11 cellular contexts compared by ENCODE assay signal in genomic region chr4:101009471-101009870, GRCh38.
A peak's percentile ranks its signal among the peaks of the same experiment; 100 is the strongest.
DNase-seq lines count a peak whose midpoint lies in the region; ATAC-seq and TF ChIP-seq lines count a peak whose summit lies in the region.
"Had no signal": no experiment of that assay in that cellular context is flagged by ENCODE, and none has a peak within 500 bp of the region (broad histone marks: within the 10 kb centered on the region; RNA-seq: fewer than 3 reads in every experiment).

No MANE protein-coding gene starts in this region.

- TF ChIP-seq POLR2A in thyroid gland (IDR thresholded peaks at IDR 0.05): no peak

- no peaks in the 10 kb centered on the region for H3K27me3 ChIP-seq in thyroid gland

- no peak overlapping the region for H3K27ac ChIP-seq in thyroid gland

- peak overlapping the region; percentile 12 for H3K4me3 Mint-ChIP-seq in activated naive CD8-positive, alpha-beta T cell treated with anti-CD3 and anti-CD28 coated beads, Interleukin-2, amount 10 ng/mL, durations not matched to agents 7 days and 5 days
- H3K4me3 Mint-ChIP-seq in activated naive CD8-positive, alpha-beta T cell treated with anti-CD3 and anti-CD28 coated beads for 36 hours: no peak overlapping the region
- H3K4me3 Mint-ChIP-seq in HFFc6 (peak overlapping the region; percentile 27; the same call in 1 of the 2 replicates), glutamatergic neuron (ENCODE audit: unreplicated experiment) (no peak overlapping the region)
- H3K4me3 Mint-ChIP-seq: T-cell had no signal

- intact Hi-C loops in thyroid gland (cut with DNase I): no loop called here

- POLR2A ChIA-PET in activated naive CD8-positive, alpha-beta T cell treated with anti-CD3 and anti-CD28 coated beads, Interleukin-2, amount 10 ng/mL, durations not matched to agents 7 days and 5 days (lab: Charles Lee): no interaction called here

- peaks cover 0 to 2% of the 10 kb centered on the region in 2 donors for H3K4me1 ChIP-seq in thyroid gland

- no peak overlapping the region for H3K27ac Mint-ChIP-seq in activated naive CD8-positive, alpha-beta T cell treated with anti-CD3 and anti-CD28 coated beads, Interleukin-2, amount 10 ng/mL, durations not matched to agents 7 days and 5 days
- H3K27ac Mint-ChIP-seq in activated naive CD8-positive, alpha-beta T cell treated with anti-CD3 and anti-CD28 coated beads for 36 hours: no peak overlapping the region
- no peak overlapping the region for H3K27ac Mint-ChIP-seq in HFFc6
- H3K27ac Mint-ChIP-seq in glutamatergic neuron (ENCODE audit: unreplicated experiment): no peak overlapping the region
- H3K27ac Mint-ChIP-seq: activated T-cell treated with anti-CD3 and anti-CD28 coated beads, Interleukin-2, amount 50 U/mL, for 72 hours had no signal

- H3K36me3 ChIP-seq in thyroid gland: no peaks in the 10 kb centered on the region

- ATAC-seq in activated naive CD8-positive, alpha-beta T cell treated with anti-CD3 and anti-CD28 coated beads, Interleukin-2, amount 10 ng/mL, durations not matched to agents 7 days and 5 days (ENCODE audit: low read depth): peak; percentile 22
- peak; percentile 66 for ATAC-seq in HG03460 (IDR thresholded peaks at IDR 0.05; ENCODE audit: unreplicated experiment)

- no peak for DNase-seq in activated naive CD8-positive, alpha-beta T cell treated with anti-CD3 and anti-CD28 coated beads, Interleukin-2, amount 10 ng/mL, durations not matched to agents 7 days and 5 days
- no peak for DNase-seq in activated naive CD8-positive, alpha-beta T cell treated with anti-CD3 and anti-CD28 coated beads for 36 hours
- DNase-seq in HFFc6 (no peak), thyroid gland (peak; percentile 3 to 13), DMS 273 (lab: John Stamatoyannopoulos, UW; ENCODE audit: unreplicated experiment) (no peak), glutamatergic neuron (no peak), NCI-H2227 treated with DMSO at 0.1 percent for 48 hours (lab: John Stamatoyannopoulos, UW) (no peak)
- DNase-seq: activated T-cell treated with anti-CD3 and anti-CD28 coated beads, Interleukin-2, amount 50 U/mL, for 72 hours; NCI-H510A; T-cell had no signal

- WGBS in thyroid gland, 2 donors: 25 to 39% methylated on average over 2 of the region's 2 CpGs

- peaks cover 12% of the 10 kb centered on the region for H3K4me1 Mint-ChIP-seq in activated naive CD8-positive, alpha-beta T cell treated with anti-CD3 and anti-CD28 coated beads, Interleukin-2, amount 10 ng/mL, durations not matched to agents 7 days and 5 days
- H3K4me1 Mint-ChIP-seq in activated naive CD8-positive, alpha-beta T cell treated with anti-CD3 and anti-CD28 coated beads for 36 hours: peaks cover 2% of the 10 kb centered on the region
- H3K4me1 Mint-ChIP-seq in HFFc6 (ENCODE audit: low read depth) (peaks cover 9% of the 10 kb centered on the region; the same call in 1 of the 2 replicates), glutamatergic neuron (ENCODE audit: low read depth, unreplicated experiment) (no peaks in the 10 kb centered on the region)

- TF ChIP-seq CTCF in HFFc6 (IDR thresholded peaks at IDR 0.05) (no peak), thyroid gland (IDR thresholded peaks at IDR 0.05) (no peak), glutamatergic neuron (IDR thresholded peaks at IDR 0.05; ENCODE audit: partially characterized antibody, unreplicated experiment) (no peak)

- no peaks in the 10 kb centered on the region for H3K9me3 Mint-ChIP-seq in activated naive CD8-positive, alpha-beta T cell treated with anti-CD3 and anti-CD28 coated beads, Interleukin-2, amount 10 ng/mL, durations not matched to agents 7 days and 5 days
- no peaks in the 10 kb centered on the region for H3K9me3 Mint-ChIP-seq in activated naive CD8-positive, alpha-beta T cell treated with anti-CD3 and anti-CD28 coated beads for 36 hours
- H3K9me3 Mint-ChIP-seq in HFFc6: no peaks in the 10 kb centered on the region
- no peaks in the 10 kb centered on the region for H3K9me3 Mint-ChIP-seq in glutamatergic neuron (ENCODE audit: unreplicated experiment)
- H3K9me3 Mint-ChIP-seq: activated T-cell treated with anti-CD3 and anti-CD28 coated beads, Interleukin-2, amount 50 U/mL, for 72 hours had no signal

- H3K9me3 ChIP-seq in thyroid gland: peaks cover 3% of the 10 kb centered on the region

- H3K27me3 Mint-ChIP-seq in activated naive CD8-positive, alpha-beta T cell treated with anti-CD3 and anti-CD28 coated beads, Interleukin-2, amount 10 ng/mL, durations not matched to agents 7 days and 5 days: no peaks in the 10 kb centered on the region
- peaks cover 9% of the 10 kb centered on the region for H3K27me3 Mint-ChIP-seq in activated naive CD8-positive, alpha-beta T cell treated with anti-CD3 and anti-CD28 coated beads for 36 hours
- H3K27me3 Mint-ChIP-seq in HFFc6 (ENCODE audit: insufficient read depth): no peaks in the 10 kb centered on the region
- H3K27me3 Mint-ChIP-seq in glutamatergic neuron (ENCODE audit: unreplicated experiment): no peaks in the 10 kb centered on the region
- H3K27me3 Mint-ChIP-seq: T-cell had no signal

- no peaks in the 10 kb centered on the region for H3K36me3 Mint-ChIP-seq in activated naive CD8-positive, alpha-beta T cell treated with anti-CD3 and anti-CD28 coated beads, Interleukin-2, amount 10 ng/mL, durations not matched to agents 7 days and 5 days
- no peaks in the 10 kb centered on the region for H3K36me3 Mint-ChIP-seq in activated naive CD8-positive, alpha-beta T cell treated with anti-CD3 and anti-CD28 coated beads for 36 hours
- no peaks in the 10 kb centered on the region for H3K36me3 Mint-ChIP-seq in HFFc6 (ENCODE audit: low read depth)
- peaks cover 4% of the 10 kb centered on the region for H3K36me3 Mint-ChIP-seq in glutamatergic neuron (ENCODE audit: unreplicated experiment)
- H3K36me3 Mint-ChIP-seq: T-cell had no signal

- H3K4me3 ChIP-seq in thyroid gland (replicated peaks in 1 of 3): no peak overlapping the region

Comparison
In these comparisons a context has a peak if more than half of its experiments do, and no peak if none do; other contexts are left out.
1. H3K4me3 Mint-ChIP-seq: peak in activated naive CD8-positive, alpha-beta T cell treated with anti-CD3 and anti-CD28 coated beads, Interleukin-2, amount 10 ng/mL, durations not matched to agents 7 days and 5 days (single experiment) and HFFc6 (single experiment); none in activated naive CD8-positive, alpha-beta T cell treated with anti-CD3 and anti-CD28 coated beads for 36 hours (single experiment) and glutamatergic neuron (single experiment).
2. DNase-seq: peak in thyroid gland (2 of 2); none in activated naive CD8-positive, alpha-beta T cell treated with anti-CD3 and anti-CD28 coated beads, Interleukin-2, amount 10 ng/mL, durations not matched to agents 7 days and 5 days (single experiment), activated naive CD8-positive, alpha-beta T cell treated with anti-CD3 and anti-CD28 coated beads for 36 hours (single experiment), HFFc6 (single experiment), DMS 273 (single experiment), glutamatergic neuron (single experiment) and NCI-H2227 treated with DMSO at 0.1 percent for 48 hours (single experiment).